ENCODE assay signal across 8 cellular contexts in the genomic region with DNA sequence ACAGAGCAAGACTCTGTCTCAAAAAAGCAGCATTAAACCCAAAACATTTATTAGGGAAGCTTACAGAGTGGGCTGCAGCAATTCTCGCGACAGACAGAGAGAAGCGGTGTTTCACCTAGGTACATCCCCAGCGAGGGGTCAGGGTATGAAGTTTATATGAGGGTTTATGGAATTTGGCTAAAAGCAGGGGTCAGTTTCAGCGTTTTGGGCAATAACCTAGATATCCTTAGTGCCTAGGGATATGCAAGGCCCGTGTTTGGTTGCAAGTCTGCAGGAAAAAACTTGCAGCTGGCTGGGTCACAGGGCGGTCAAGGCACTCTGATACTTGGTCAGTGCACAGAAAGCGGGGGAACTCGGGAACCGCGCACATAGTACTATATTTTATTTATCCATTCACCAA. TPM values are rescaled to one million over a fixed set of nuclear protein-coding genes. Genes with fewer than 3 reads are reported as not detected.
DNase-seq lines count a peak whose midpoint lies in the region; ATAC-seq and TF ChIP-seq lines count a peak whose summit lies in the region.

No MANE protein-coding gene starts in this region.

- H3K36me3 ChIP-seq in Panc1 (ENCODE audit: control insufficient read depth, insufficient read depth, low read length) = peaks cover 5% of the 10 kb centered on the region; the same call in 1 of the 2 replicates
- H3K36me3 ChIP-seq in endocrine pancreas (ENCODE audit: control insufficient read depth, insufficient read depth, low read length) = no peaks in the 10 kb centered on the region
- no peaks in the 10 kb centered on the region for H3K36me3 ChIP-seq in neural progenitor cell

- no peak for TF ChIP-seq CTCF in Panc1 (IDR thresholded peaks at IDR 0.05)
- no peak for TF ChIP-seq CTCF in neural progenitor cell (IDR thresholded peaks at IDR 0.05)

- H3K27me3 ChIP-seq in Panc1 (ENCODE audit: control insufficient read depth, insufficient read depth, low read length) (no peaks in the 10 kb centered on the region), endocrine pancreas (ENCODE audit: control insufficient read depth, insufficient read depth, low read length) (no peaks in the 10 kb centered on the region), neural progenitor cell (no peaks in the 10 kb centered on the region)

- H3K27ac ChIP-seq in Panc1 (ENCODE audit: low read length) (peak overlapping the region; percentile 78), neural progenitor cell (no peak overlapping the region)

- H3K4me1 ChIP-seq in Panc1 (ENCODE audit: control insufficient read depth, insufficient read depth, low read length) = peaks cover 7% of the 10 kb centered on the region
- H3K4me1 ChIP-seq in endocrine pancreas (ENCODE audit: control insufficient read depth, insufficient read depth, low read length) = no peaks in the 10 kb centered on the region
- H3K4me1 ChIP-seq in neural progenitor cell = peaks cover 9% of the 10 kb centered on the region

- peaks cover 7% of the 10 kb centered on the region for H3K36me3 Mint-ChIP-seq in neural progenitor cell

- H4K20me1 ChIP-seq in neural progenitor cell (ENCODE audit: low read depth) = peaks cover 7% of the 10 kb centered on the region

- H3K4me2 ChIP-seq in neural progenitor cell = peak overlapping the region; percentile 86

- in situ Hi-C loops in Panc1 (cut with HindIII; ENCODE audit: low pct_unique_long_range_greater_than_20kb, low sequenced_read_pairs) = no loop called here

- peak; percentile 21 for DNase-seq in DMS 273 (lab: John Stamatoyannopoulos, UW; ENCODE audit: unreplicated experiment)
- no peak for DNase-seq in DMS 273 treated with DMSO at 0.1 percent for 48 hours (lab: John Stamatoyannopoulos, UW)
- no peak for DNase-seq in Panc1 (ENCODE audit: low read depth, low spot score)
- peak; percentile 18 for DNase-seq in neural progenitor cell (ENCODE audit: low spot score)
- DNase-seq in NAMALWA (ENCODE audit: low spot score) = no peak

- intact Hi-C loops in Panc1 (cut with micrococcal nuclease; ENCODE audit: unreplicated experiment) = no loop called here

- H3K27ac Mint-ChIP-seq in neural progenitor cell = no peak overlapping the region

- no TSS peak for BruUV-seq in Panc1 (replicated peaks; lab: Mats Ljungman, UMichigan)

- H3K4me3 Mint-ChIP-seq in neural progenitor cell = peak overlapping the region; percentile 100

- POLR2A ChIA-PET in Panc1 (lab: Charles Lee) = no interaction called here

- H3K9me3 Mint-ChIP-seq in neural progenitor cell = no peaks in the 10 kb centered on the region

- H3K4me1 Mint-ChIP-seq in neural progenitor cell = peaks cover 11% of the 10 kb centered on the region

- peaks cover 8% of the 10 kb centered on the region for H3F3A ChIP-seq in neural progenitor cell (ENCODE audit: low read depth)

- no peaks in the 10 kb centered on the region for H3K9me3 ChIP-seq in Panc1 (ENCODE audit: control insufficient read depth, insufficient read depth, low read depth, low read length)
- no peaks in the 10 kb centered on the region for H3K9me3 ChIP-seq in endocrine pancreas (ENCODE audit: control insufficient read depth, low read length)
- no peaks in the 10 kb centered on the region for H3K9me3 ChIP-seq in neural progenitor cell (ENCODE audit: low read depth)

- peak overlapping the region; percentile 79 for H2AFZ ChIP-seq in neural progenitor cell (replicated peaks)

- ATAC-seq in Panc1 (peak; percentile 59), HG02884 (IDR thresholded peaks at IDR 0.05; ENCODE audit: unreplicated experiment) (no peak), GM19452 (IDR thresholded peaks at IDR 0.05; ENCODE audit: unreplicated experiment) (no peak)

- no peaks in the 10 kb centered on the region for H3K27me3 Mint-ChIP-seq in neural progenitor cell (ENCODE audit: insufficient read depth, low read depth)

- peak overlapping the region; percentile 90 to 91 for H3K4me3 ChIP-seq in Panc1 (ENCODE audit: low read depth in 2 of 2, low read length in 2 of 2)
- H3K4me3 ChIP-seq in endocrine pancreas (ENCODE audit: control insufficient read depth, insufficient read depth, low read length) = peak overlapping the region; percentile 44
- H3K4me3 ChIP-seq in neural progenitor cell = peak overlapping the region; percentile 90

- H3K79me2 ChIP-seq in neural progenitor cell (ENCODE audit: low read depth) = peaks cover 22% of the 10 kb centered on the region

- H3K9ac ChIP-seq in endocrine pancreas (ENCODE audit: control insufficient read depth, insufficient read depth, low read length) (no peak overlapping the region), neural progenitor cell (no peak overlapping the region)

- CTCF ChIA-PET in Panc1 (lab: Charles Lee) = no interaction called here

RNA-seq across cellular contexts. Expression of a gene that starts 0.6 kb away (rescaled TPM):
- 25.9 TPM for total RNA-seq in Panc1 (2021; ENCODE audit: unreplicated experiment)
- polyA plus RNA-seq in Panc1 (2012; ENCODE audit: insufficient read length) = 16.1 TPM
- total RNA-seq in neural progenitor cell (ENCODE audit: low replicate concordance) = 22.7 and 26.3 TPM in 2 replicates

RNA-seq across cellular contexts. Expression of a gene that starts 48.1 kb away (rescaled TPM):
- 36.8 TPM for total RNA-seq in Panc1 (2021; ENCODE audit: unreplicated experiment)
- polyA plus RNA-seq in Panc1 (2012; ENCODE audit: insufficient read length) = 36.0 TPM
- 40.6 and 49.4 TPM in 2 replicates for total RNA-seq in neural progenitor cell (ENCODE audit: low replicate concordance)

RNA-seq across cellular contexts. Expression of a gene that starts 48.5 kb away (rescaled TPM):
- 229 TPM for total RNA-seq in Panc1 (2021; ENCODE audit: unreplicated experiment)
- 180 TPM for polyA plus RNA-seq in Panc1 (2012; ENCODE audit: insufficient read length)
- 112 and 141 TPM in 2 replicates for total RNA-seq in neural progenitor cell (ENCODE audit: low replicate concordance)

Comparison
In these comparisons a context has a peak if more than half of its experiments do, and no peak if none do; other contexts are left out.
1. DNase-seq: peak in DMS 273 (single experiment) and neural progenitor cell (single experiment); none in DMS 273 treated with DMSO at 0.1 percent for 48 hours (single experiment), Panc1 (single experiment) and NAMALWA (single experiment).
2. Peak in every context shown above with its lines, with median percentiles within 50 percentile points of each other: H3K4me3 ChIP-seq.